Comparison of ENCODE assay signal across 24 cellular contexts in genomic region chr11:70428701-70429427, GRCh38.
"Had no signal": no experiment of that assay in that cellular context is flagged by ENCODE, and none has a peak within 500 bp of the region (broad histone marks: within the 10 kb centered on the region; RNA-seq: fewer than 3 reads in every experiment).

No MANE protein-coding gene starts in this region.

- H3K27me3 ChIP-seq: hepatocyte, pancreas, right lobe of liver, stomach, thyroid gland, upper lobe of left lung had no signal

- H3K27ac ChIP-seq: coronary artery, heart left ventricle, hepatocyte, left lung, lower lobe of right lung, pancreas, right lobe of liver, stomach, thyroid gland, upper lobe of left lung had no signal

- H3K4me2 ChIP-seq: hepatocyte had no signal

- H2AFZ ChIP-seq: hepatocyte had no signal

- H3K4me3 ChIP-seq: coronary artery, heart left ventricle, hepatocyte, left lung, lower lobe of right lung, pancreas, right lobe of liver, stomach, thyroid gland, upper lobe of left lung had no signal

- H3K79me2 ChIP-seq: hepatocyte had no signal

- H3K4me1 ChIP-seq: heart left ventricle, lower lobe of right lung, pancreas, right lobe of liver, stomach, thyroid gland had no signal

- DNase-seq: dermis blood vessel endothelial cell; effector memory CD4-positive, alpha-beta T cell; erythroblast; left cardiac atrium; left lung; lower lobe of right lung; occipital lobe; pancreas; retina; small intestine; stimulated activated CD4-positive, alpha-beta T cell treated with anti-CD3 and anti-CD28 coated beads, Interleukin-15, amount 100 ng/mL, for 24 hours; stimulated activated CD4-positive, alpha-beta T cell treated with anti-CD3 and anti-CD28 coated beads, Interleukin-2, amount 100 ng/mL, for 48 hours; stimulated activated naive B cell treated with anti-CD40 and anti-IgM and Interleukin-4, amounts not matched to agents 10 μg/mL and 1 μg/mL and 100 μg/mL, for 72 hours; stomach; thyroid gland; upper lobe of left lung had no signal

- FAIRE-seq: frontal cortex, pancreas, small intestine, urothelium cell line had no signal

- H3K4me3 Mint-ChIP-seq: memory B cell; nephron; stimulated activated naive B cell treated with anti-CD40 and anti-IgM and Interleukin-4, amounts not matched to agents 10 μg/mL and 1 μg/mL and 100 μg/mL, for 72 hours had no signal

- H3K9me3 ChIP-seq: heart left ventricle, left lung, lower lobe of right lung, pancreas, right lobe of liver, stomach, thyroid gland, upper lobe of left lung had no signal

- H3K27ac Mint-ChIP-seq: memory B cell; nephron; stimulated activated naive B cell treated with anti-CD40 and anti-IgM and Interleukin-4, amounts not matched to agents 10 μg/mL and 1 μg/mL and 100 μg/mL, for 72 hours had no signal

- H3K4me1 Mint-ChIP-seq: nephron had no signal

- ATAC-seq: heart left ventricle; left cardiac atrium; left lung; lower lobe of right lung; right lobe of liver; stimulated activated naive B cell treated with anti-CD40 and anti-IgM and Interleukin-4, amounts not matched to agents 10 μg/mL and 1 μg/mL and 100 μg/mL, for 72 hours had no signal

- H3K36me3 Mint-ChIP-seq: memory B cell had no signal

- H3K9me3 Mint-ChIP-seq: memory B cell; nephron; stimulated activated naive B cell treated with anti-CD40 and anti-IgM and Interleukin-4, amounts not matched to agents 10 μg/mL and 1 μg/mL and 100 μg/mL, for 72 hours had no signal
